In the genomic region with DNA sequence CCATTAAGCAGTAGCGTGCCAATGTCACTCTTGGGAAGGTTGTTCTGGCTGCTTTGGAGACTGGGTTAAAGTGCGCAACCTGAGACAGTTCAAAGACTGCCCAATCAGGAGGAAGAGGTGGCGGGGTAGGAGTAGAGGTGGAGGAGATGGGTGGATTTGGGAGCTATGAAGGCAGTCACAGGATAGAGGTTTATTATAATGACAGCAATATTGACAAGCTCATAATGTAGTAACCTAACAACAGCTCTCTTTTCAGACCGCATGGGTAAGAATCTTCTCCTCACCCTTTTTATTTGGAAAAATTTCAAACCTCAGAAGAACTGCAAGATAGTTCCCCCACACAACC, we compare ENCODE assay signal across 1 cellular context.
TF ChIP-seq lines count a peak whose summit lies in the region.

No MANE protein-coding gene starts in this region.

TF ChIP-seq in IMR-90, 13 proteins besides CTCF, POLR2A, EP300 and RAD21:
- TF ChIP-seq BHLHE40 (IDR thresholded peaks at IDR 0.05; ENCODE audit: low read depth, low read length) (no peak), MAFK (IDR thresholded peaks at IDR 0.05; ENCODE audit: low read depth, low read length) (no peak), RFX5 (IDR thresholded peaks at IDR 0.05; ENCODE audit: low read depth, low read length) (no peak), CHD1 (IDR thresholded peaks at IDR 0.05; ENCODE audit: low read depth, low read length) (no peak), RCOR1 (IDR thresholded peaks at IDR 0.05; ENCODE audit: insufficient replicate concordance, low read length) (no peak), CEBPB (IDR thresholded peaks at IDR 0.05; ENCODE audit: low read depth, low read length) (no peak), MAZ (IDR thresholded peaks at IDR 0.05; ENCODE audit: borderline replicate concordance, low read depth, low read length) (no peak), MXI1 (IDR thresholded peaks at IDR 0.05; ENCODE audit: borderline replicate concordance, low read depth, low read length) (no peak), SMC3 (IDR thresholded peaks at IDR 0.05; ENCODE audit: low read depth, low read length) (no peak), NFE2L2 (IDR thresholded peaks at IDR 0.05; ENCODE audit: low read depth, low read length) (no peak), FOS (IDR thresholded peaks at IDR 0.05; ENCODE audit: low read depth, low read length) (no peak)
- TF ChIP-seq, protein P1, sequence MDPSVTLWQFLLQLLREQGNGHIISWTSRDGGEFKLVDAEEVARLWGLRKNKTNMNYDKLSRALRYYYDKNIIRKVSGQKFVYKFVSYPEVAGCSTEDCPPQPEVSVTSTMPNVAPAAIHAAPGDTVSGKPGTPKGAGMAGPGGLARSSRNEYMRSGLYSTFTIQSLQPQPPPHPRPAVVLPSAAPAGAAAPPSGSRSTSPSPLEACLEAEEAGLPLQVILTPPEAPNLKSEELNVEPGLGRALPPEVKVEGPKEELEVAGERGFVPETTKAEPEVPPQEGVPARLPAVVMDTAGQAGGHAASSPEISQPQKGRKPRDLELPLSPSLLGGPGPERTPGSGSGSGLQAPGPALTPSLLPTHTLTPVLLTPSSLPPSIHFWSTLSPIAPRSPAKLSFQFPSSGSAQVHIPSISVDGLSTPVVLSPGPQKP (IDR thresholded peaks at IDR 0.05; ENCODE audit: borderline replicate concordance, low read depth, low read length) = no peak
- TF ChIP-seq, protein P2, sequence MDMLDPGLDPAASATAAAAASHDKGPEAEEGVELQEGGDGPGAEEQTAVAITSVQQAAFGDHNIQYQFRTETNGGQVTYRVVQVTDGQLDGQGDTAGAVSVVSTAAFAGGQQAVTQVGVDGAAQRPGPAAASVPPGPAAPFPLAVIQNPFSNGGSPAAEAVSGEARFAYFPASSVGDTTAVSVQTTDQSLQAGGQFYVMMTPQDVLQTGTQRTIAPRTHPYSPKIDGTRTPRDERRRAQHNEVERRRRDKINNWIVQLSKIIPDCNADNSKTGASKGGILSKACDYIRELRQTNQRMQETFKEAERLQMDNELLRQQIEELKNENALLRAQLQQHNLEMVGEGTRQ (IDR thresholded peaks at IDR 0.05; ENCODE audit: low read depth, low read length) = no peak
